Comparison of ENCODE assay signal across 1 cellular context in genomic region chr14:45135659-45136314, GRCh38.
TF ChIP-seq lines count a peak whose summit lies in the region.

Gene FANCM (plus strand): TSS chr14:45135930. CDS start chr14:45136032, 102 bp downstream.

TF ChIP-seq in HepG2, 621 proteins besides CTCF, POLR2A, EP300 and RAD21 (continued from another document and continues in another):
- 0 out of 2 replicates have a peak, but pooled peaks have one; percentile 39 for TF ChIP-seq ZBTB43 (CRISPR knock-in tag; conservative IDR thresholded peaks at IDR 0.05)
- TF ChIP-seq NR2F2 (IDR thresholded peaks at IDR 0.05; ENCODE audit: borderline replicate concordance, low read depth): no peak
- peak; percentile 56; the same call in 1 of the 2 replicates for TF ChIP-seq ATF1 (CRISPR knock-in tag; IDR thresholded peaks at IDR 0.05)
- TF ChIP-seq ZSCAN31 (CRISPR knock-in tag; IDR thresholded peaks at IDR 0.05; ENCODE audit: low read depth): peak; percentile 54; the same call in 1 of the 2 replicates
- peak; percentile 81 for TF ChIP-seq ZNF878 (CRISPR knock-in tag; IDR thresholded peaks at IDR 0.05)
- peak; percentile 99 for TF ChIP-seq ARID4A (CRISPR knock-in tag; IDR thresholded peaks at IDR 0.05; ENCODE audit: borderline replicate concordance)
- TF ChIP-seq ZNF547 (CRISPR knock-in tag; IDR thresholded peaks at IDR 0.05): 0 out of 2 replicates have a peak, but pooled peaks have one; percentile 29
- peak; percentile 61; the same call in 1 of the 2 replicates for TF ChIP-seq ZNF337 (CRISPR knock-in tag; IDR thresholded peaks at IDR 0.05; ENCODE audit: borderline replicate concordance, low read depth)
- TF ChIP-seq ZNF3 (CRISPR knock-in tag; IDR thresholded peaks at IDR 0.05): 0 out of 2 replicates have a peak, but pooled peaks have one; percentile 37
- 0 out of 2 replicates have a peak, but pooled peaks have one; percentile 20 for TF ChIP-seq RFXAP (CRISPR knock-in tag; IDR thresholded peaks at IDR 0.05; ENCODE audit: borderline replicate concordance)
- TF ChIP-seq HMG20A (CRISPR knock-in tag; IDR thresholded peaks at IDR 0.05; ENCODE audit: borderline replicate concordance): 0 out of 2 replicates have a peak, but pooled peaks have one; percentile 6
- TF ChIP-seq ELF3 (CRISPR knock-in tag; IDR thresholded peaks at IDR 0.05): peak; percentile 49; the same call in 1 of the 2 replicates
- peak; percentile 41 for TF ChIP-seq ZNF407 (CRISPR knock-in tag; IDR thresholded peaks at IDR 0.05; ENCODE audit: not compliant biosample characterization)
- peak; percentile 93 for TF ChIP-seq KAT8 (CRISPR knock-in tag; IDR thresholded peaks at IDR 0.05)
- no peak for TF ChIP-seq ARNT (IDR thresholded peaks at IDR 0.05)
- TF ChIP-seq SRSF9 (IDR thresholded peaks at IDR 0.05; ENCODE audit: borderline replicate concordance, insufficient read depth, low read depth, low read length, poor library complexity, severe bottlenecking): no peak
- peak; percentile 78 for TF ChIP-seq REPIN1 (CRISPR knock-in tag; IDR thresholded peaks at IDR 0.05; ENCODE audit: borderline replicate concordance, low read depth)
- TF ChIP-seq ZNF280B (CRISPR knock-in tag; IDR thresholded peaks at IDR 0.05; ENCODE audit: borderline replicate concordance): 0 out of 2 replicates have a peak, but pooled peaks have one; percentile 29
- peak; percentile 23; the same call in 1 of the 2 replicates for TF ChIP-seq KDM5B (CRISPR knock-in tag; IDR thresholded peaks at IDR 0.05; ENCODE audit: borderline replicate concordance)
- peak; percentile 62; the same call in 1 of the 2 replicates for TF ChIP-seq ZNF350 (CRISPR knock-in tag; IDR thresholded peaks at IDR 0.05; ENCODE audit: borderline replicate concordance, low read depth)
- no peak for TF ChIP-seq MAFF (IDR thresholded peaks at IDR 0.05; ENCODE audit: low read depth, low read length)
- no peak for TF ChIP-seq ZNF142 (CRISPR knock-in tag; IDR thresholded peaks at IDR 0.05)
- TF ChIP-seq NBN (conservative IDR thresholded peaks at IDR 0.05): no peak
- peak; percentile 34; the same call in 1 of the 2 replicates for TF ChIP-seq HOMEZ (CRISPR knock-in tag; IDR thresholded peaks at IDR 0.05; ENCODE audit: low read depth)
- no peak for TF ChIP-seq DMTF1 (CRISPR knock-in tag; IDR thresholded peaks at IDR 0.05)
- no peak for TF ChIP-seq ONECUT2 (CRISPR knock-in tag; IDR thresholded peaks at IDR 0.05)
